Comparison of ENCODE assay signal across 2 cellular contexts in the genomic region with DNA sequence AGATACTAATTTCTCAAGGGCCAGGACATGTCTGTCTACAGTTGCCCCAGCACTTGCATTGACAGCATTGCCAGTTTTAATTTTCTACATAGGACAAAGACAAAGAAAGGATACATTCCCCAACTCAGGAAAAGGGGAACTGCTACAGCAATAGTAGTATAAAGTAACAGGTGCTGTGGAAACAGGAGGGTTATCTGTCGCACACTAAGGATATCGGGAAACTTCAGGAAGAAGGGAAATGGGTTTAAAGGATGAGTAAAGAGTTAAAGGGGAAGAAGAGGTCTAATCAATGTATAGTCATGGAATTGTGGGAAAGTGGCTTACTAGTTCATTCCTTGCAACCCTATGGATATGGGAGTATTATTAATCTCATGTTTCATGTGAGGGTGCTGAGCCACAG.
TF ChIP-seq lines count a peak whose summit lies in the region.

No MANE protein-coding gene starts in this region.

TF ChIP-seq in HEK293, 187 proteins besides CTCF, POLR2A, EP300 and RAD21:
- TF ChIP-seq ZNF664 (tag by site-specific recombination; IDR thresholded peaks at IDR 0.05) (no peak), AEBP2 (tag by site-specific recombination; IDR thresholded peaks at IDR 0.05; ENCODE audit: borderline replicate concordance) (no peak), SETDB1 (IDR thresholded peaks at IDR 0.05; ENCODE audit: insufficient read length, low read length) (no peak), ZNF544 (tag by site-specific recombination; IDR thresholded peaks at IDR 0.05) (no peak), SCRT1 (tag by site-specific recombination; IDR thresholded peaks at IDR 0.05; ENCODE audit: borderline replicate concordance) (peak; percentile 97), SCRT2 (tag by site-specific recombination; IDR thresholded peaks at IDR 0.05) (peak; percentile 87), MZF1 (tag by site-specific recombination; IDR thresholded peaks at IDR 0.05; ENCODE audit: borderline replicate concordance) (no peak), ZNF37A (tag by site-specific recombination; IDR thresholded peaks at IDR 0.05) (no peak), ZNF692 (tag by site-specific recombination; IDR thresholded peaks at IDR 0.05) (no peak), ZNF48 (tag by site-specific recombination; IDR thresholded peaks at IDR 0.05) (no peak)

TF ChIP-seq in K562, 482 proteins besides CTCF, POLR2A, EP300 and RAD21:
- TF ChIP-seq MYC (IDR thresholded peaks at IDR 0.05; ENCODE audit: low read depth, low read length): no peak
- TF ChIP-seq MYC (CRISPR knock-in tag; IDR thresholded peaks at IDR 0.05; ENCODE audit: borderline replicate concordance, low read depth): peak; percentile 34; the same call in 1 of the 2 replicates
- no peak for TF ChIP-seq TFAM (CRISPR knock-in tag; conservative IDR thresholded peaks at IDR 0.05)
- 0 out of 2 replicates have a peak, but pooled peaks have one; percentile 38 for TF ChIP-seq SPI1 (IDR thresholded peaks at IDR 0.05; ENCODE audit: borderline replicate concordance, low read depth, low read length)
